In genomic region chr2:3703741-3704355, GRCh38 we compare ENCODE assay signal across 23 cellular contexts. TPM values are rescaled to one million over a fixed set of nuclear protein-coding genes. Genes with fewer than 3 reads are reported as not detected.
DNase-seq lines count a peak whose midpoint lies in the region; ATAC-seq, FAIRE-seq and TF ChIP-seq lines count a peak whose summit lies in the region.
"Had no signal": no experiment of that assay in that cellular context is flagged by ENCODE, and none has a peak within 500 bp of the region (broad histone marks: within the 10 kb centered on the region; RNA-seq: fewer than 3 reads in every experiment).

No MANE protein-coding gene starts in this region.

- no peaks in the 10 kb centered on the region for H3K36me3 Mint-ChIP-seq in stimulated activated memory B cell treated with anti-CD40 and anti-IgM and Interleukin-4, amounts not matched to agents 10 μg/mL and 1 μg/mL and 100 μg/mL, for 72 hours
- H3K36me3 Mint-ChIP-seq in mesothelial cell of epicardium: peaks cover 2% of the 10 kb centered on the region
- H3K36me3 Mint-ChIP-seq: activated naive CD4-positive, alpha-beta T cell treated with anti-CD3 and anti-CD28 coated beads, Interleukin-2, amount 10 ng/mL, durations not matched to agents 7 days and 5 days; memory B cell had no signal

- H2AFZ ChIP-seq in endothelial cell of umbilical vein (ENCODE audit: low read depth, low read length): no peak overlapping the region
- H2AFZ ChIP-seq: PC-9 had no signal

- no peaks in the 10 kb centered on the region for H3K9me3 Mint-ChIP-seq in stimulated activated memory B cell treated with anti-CD40 and anti-IgM and Interleukin-4, amounts not matched to agents 10 μg/mL and 1 μg/mL and 100 μg/mL, for 72 hours
- peaks cover 10% of the 10 kb centered on the region for H3K9me3 Mint-ChIP-seq in mesothelial cell of epicardium
- H3K9me3 Mint-ChIP-seq: activated naive CD4-positive, alpha-beta T cell treated with anti-CD3 and anti-CD28 coated beads, Interleukin-2, amount 10 ng/mL, durations not matched to agents 7 days and 5 days; memory B cell had no signal

- TF ChIP-seq POLR2A in endothelial cell of umbilical vein (IDR thresholded peaks at IDR 0.05; ENCODE audit: low read depth, low read length) (no peak), esophagus squamous epithelium (IDR thresholded peaks at IDR 0.05) (no peak)

- H3K9ac ChIP-seq in endothelial cell of umbilical vein (replicated peaks; ENCODE audit: extremely low read depth, insufficient read depth, low read length): no peak overlapping the region

- H3K27me3 ChIP-seq in endothelial cell of umbilical vein (ENCODE audit: control insufficient read depth in 2 of 2, insufficient read depth in 2 of 2, low read length in 2 of 2): peaks cover 4 to 5% of the 10 kb centered on the region in 2 experiments
- peaks cover 0 to 50% (median 2%) of the 10 kb centered on the region in 4 donors for H3K27me3 ChIP-seq in esophagus squamous epithelium

- TF ChIP-seq CTCF in endothelial cell of umbilical vein (IDR thresholded peaks at IDR 0.05; ENCODE audit: extremely low read depth in 1 of 2, insufficient read depth in 1 of 2, low read depth in 1 of 2, low read length in 2 of 2): no peak
- no peak for TF ChIP-seq CTCF in esophagus squamous epithelium (IDR thresholded peaks at IDR 0.05)
- TF ChIP-seq CTCF in mesothelial cell of epicardium (IDR thresholded peaks at IDR 0.05; ENCODE audit: unreplicated experiment): no peak

- no TSS peak for BruUV-seq in endothelial cell of umbilical vein (replicated peaks; lab: Mats Ljungman, UMichigan)

- CTCF ChIA-PET in endothelial cell of umbilical vein (lab: Charles Lee): no interaction called here

- H3K4me1 ChIP-seq in endothelial cell of umbilical vein (ENCODE audit: control insufficient read depth, extremely low read depth, insufficient read depth, low read length) (no peaks in the 10 kb centered on the region), esophagus squamous epithelium (peaks cover 0 to 11% (median 6%) of the 10 kb centered on the region in 3 donors)

- H4K20me1 ChIP-seq in endothelial cell of umbilical vein (replicated peaks; ENCODE audit: control insufficient read depth, extremely low read depth, insufficient read depth, low read length): no peaks in the 10 kb centered on the region

- no peak for FAIRE-seq in endothelial cell of umbilical vein (lab: Jason Lieb, UNC)
- FAIRE-seq: HTR-8/SVneo had no signal

- no peaks in the 10 kb centered on the region for H3K36me3 ChIP-seq in endothelial cell of umbilical vein (ENCODE audit: control insufficient read depth in 2 of 2, extremely low read depth in 1 of 2, insufficient read depth in 2 of 2, low read length in 2 of 2)
- no peaks in the 10 kb centered on the region for H3K36me3 ChIP-seq in esophagus squamous epithelium
- H3K36me3 ChIP-seq: vagina had no signal

- peak; percentile 60 for ATAC-seq in stimulated activated memory B cell treated with anti-CD40 and anti-IgM and Interleukin-4, amounts not matched to agents 10 μg/mL and 1 μg/mL and 100 μg/mL, for 72 hours

- H3K27ac Mint-ChIP-seq in stimulated activated memory B cell treated with anti-CD40 and anti-IgM and Interleukin-4, amounts not matched to agents 10 μg/mL and 1 μg/mL and 100 μg/mL, for 72 hours: no peak overlapping the region
- H3K27ac Mint-ChIP-seq in mesothelial cell of epicardium: no peak overlapping the region
- H3K27ac Mint-ChIP-seq: activated naive CD4-positive, alpha-beta T cell treated with anti-CD3 and anti-CD28 coated beads, Interleukin-2, amount 10 ng/mL, durations not matched to agents 7 days and 5 days; CD14-positive monocyte; memory B cell had no signal

- WGBS in esophagus squamous epithelium, 2 donors: 4% methylated on average over 5 of the region's 75 CpGs; no CpG with 5 or more reads in 1 of the 2 donors

- H3K4me3 ChIP-seq in endothelial cell of umbilical vein (replicated peaks in 1 of 3; ENCODE audit: insufficient read depth in 1 of 3, low read depth in 1 of 3, low read length in 3 of 3) (no peak overlapping the region), esophagus squamous epithelium (peak overlapping the region in 2 of 4 donors; percentile 22 to 55)
- H3K4me3 ChIP-seq: PC-9, SK-N-MC, vagina had no signal

- no peaks in the 10 kb centered on the region for H3K79me2 ChIP-seq in endothelial cell of umbilical vein (ENCODE audit: control insufficient read depth, insufficient read depth, low read length)

- no peak overlapping the region for H3K4me3 Mint-ChIP-seq in stimulated activated memory B cell treated with anti-CD40 and anti-IgM and Interleukin-4, amounts not matched to agents 10 μg/mL and 1 μg/mL and 100 μg/mL, for 72 hours
- H3K4me3 Mint-ChIP-seq in mesothelial cell of epicardium: no peak overlapping the region
- H3K4me3 Mint-ChIP-seq: activated naive CD4-positive, alpha-beta T cell treated with anti-CD3 and anti-CD28 coated beads, Interleukin-2, amount 10 ng/mL, durations not matched to agents 7 days and 5 days; memory B cell had no signal

- H3K27ac ChIP-seq in endothelial cell of umbilical vein (ENCODE audit: insufficient read depth, low read depth, low read length) (no peak overlapping the region), esophagus squamous epithelium (no peak overlapping the region)
- H3K27ac ChIP-seq: PC-9, SK-N-MC, vagina had no signal

- H3K4me1 Mint-ChIP-seq in stimulated activated memory B cell treated with anti-CD40 and anti-IgM and Interleukin-4, amounts not matched to agents 10 μg/mL and 1 μg/mL and 100 μg/mL, for 72 hours: no peaks in the 10 kb centered on the region
- H3K4me1 Mint-ChIP-seq in mesothelial cell of epicardium: peaks cover 7% of the 10 kb centered on the region
- H3K4me1 Mint-ChIP-seq: activated naive CD4-positive, alpha-beta T cell treated with anti-CD3 and anti-CD28 coated beads, Interleukin-2, amount 10 ng/mL, durations not matched to agents 7 days and 5 days; CD14-positive monocyte; memory B cell had no signal

- peaks cover 45% of the 10 kb centered on the region for H3K27me3 Mint-ChIP-seq in stimulated activated memory B cell treated with anti-CD40 and anti-IgM and Interleukin-4, amounts not matched to agents 10 μg/mL and 1 μg/mL and 100 μg/mL, for 72 hours
- H3K27me3 Mint-ChIP-seq in mesothelial cell of epicardium (ENCODE audit: low read depth): peaks cover 90% of the 10 kb centered on the region

- POLR2A ChIA-PET in endothelial cell of umbilical vein (lab: Charles Lee): no interaction called here

- H3K9me1 ChIP-seq in endothelial cell of umbilical vein (replicated peaks; ENCODE audit: control insufficient read depth, extremely low read depth, insufficient read depth, low read length): no peaks in the 10 kb centered on the region

- H3K9me3 ChIP-seq in endothelial cell of umbilical vein (replicated peaks; ENCODE audit: control insufficient read depth, insufficient read depth, low read length) (no peaks in the 10 kb centered on the region), esophagus squamous epithelium (no peaks in the 10 kb centered on the region)
- H3K9me3 ChIP-seq: vagina had no signal

- no peak overlapping the region for H3K4me2 ChIP-seq in endothelial cell of umbilical vein (ENCODE audit: insufficient read depth, low read length)
- H3K4me2 ChIP-seq: PC-9 had no signal

- dilution Hi-C loops in endothelial cell of umbilical vein (cut with MboI; ENCODE audit: extremely low pct_ligation_motif_present, low sequenced_read_pairs): no loop called here

- intact Hi-C loops in endothelial cell of umbilical vein (cut with micrococcal nuclease): no loop called here
- intact Hi-C loops in esophagus squamous epithelium (cut with DNase I): no loop called here

- DNase-seq in NCI-H748 (lab: John Stamatoyannopoulos, UW; ENCODE audit: unreplicated experiment) (peak; percentile 55), NCI-H748 treated with DMSO at 0.1 percent for 48 hours (lab: John Stamatoyannopoulos, UW) (no peak), NCI-H2171 (lab: John Stamatoyannopoulos, UW) (peak; percentile 25), endothelial cell of umbilical vein (ENCODE audit: low read depth, low spot score) (no peak), esophagus squamous epithelium (lab: John Stamatoyannopoulos, UW) (no peak), mesothelial cell of epicardium (ENCODE audit: low spot score in 2 of 2, unreplicated experiment in 2 of 2) (no peak), SW480 (ENCODE audit: low spot score) (no peak)
- DNase-seq: activated CD8-positive, alpha-beta memory T cell treated with anti-CD3 and anti-CD28 coated beads, Interleukin-2, amount 50 U/mL, for 4 hours; activated naive CD4-positive, alpha-beta T cell treated with anti-CD3 and anti-CD28 coated beads, Interleukin-2, amount 10 ng/mL, durations not matched to agents 7 days and 5 days; dermis blood vessel endothelial cell; DND-41; NCI-H1930; NCI-H526 treated with DMSO at 0.1 percent for 48 hours; PC-9; stimulated activated naive CD4-positive, alpha-beta T cell had no signal

TF ChIP-seq in endothelial cell of umbilical vein, 7 proteins besides CTCF, POLR2A, EP300 and RAD21:
- no peak for TF ChIP-seq FOS (IDR thresholded peaks at IDR 0.05; ENCODE audit: borderline replicate concordance, insufficient read depth, low read length)
- peak; percentile 40 for TF ChIP-seq EZH2 (IDR thresholded peaks at IDR 0.05; ENCODE audit: borderline replicate concordance, low read depth, low read length, severe bottlenecking)

RNA-seq across cellular contexts. Expression of gene DCDC2C, which starts 0.5 kb away (rescaled TPM):
- not detected in 2 replicates for total RNA-seq in endothelial cell of umbilical vein
- polyA plus RNA-seq in endothelial cell of umbilical vein: not detected in 2 replicates
- polyA plus RNA-seq in endothelial cell of umbilical vein (2011; cell fraction: cytosol; rRNA removed): not detected in 2 replicates
- not detected in 2 replicates for polyA plus RNA-seq in endothelial cell of umbilical vein (2011; cell fraction: nucleus; rRNA removed)
- not detected in 2 replicates for polyA plus RNA-seq in endothelial cell of umbilical vein (2012)
- not detected in 2 replicates for polyA minus RNA-seq in endothelial cell of umbilical vein
- polyA minus RNA-seq in endothelial cell of umbilical vein (2011; cell fraction: cytosol; rRNA and poly(A)+ RNA removed): not detected
- polyA minus RNA-seq in endothelial cell of umbilical vein (2011; cell fraction: nucleus; rRNA and poly(A)+ RNA removed): not detected in 2 replicates
- not detected for total RNA-seq in esophagus squamous epithelium
- total RNA-seq in mesothelial cell of epicardium: not detected in 3 replicates
- total RNA-seq: M059J, PC-9, pulmonary artery endothelial cell, vagina had no signal
- polyA plus RNA-seq: CD14-positive monocyte had no signal

RNA-seq across cellular contexts. Expression of gene ALLC, which starts 45.8 kb away (rescaled TPM):
- total RNA-seq in endothelial cell of umbilical vein (not detected in 2 replicates), esophagus squamous epithelium (not detected), mesothelial cell of epicardium (not detected in 3 replicates)
- not detected in 2 replicates for polyA plus RNA-seq in endothelial cell of umbilical vein
- not detected in 2 replicates for polyA plus RNA-seq in endothelial cell of umbilical vein (2011; cell fraction: cytosol; rRNA removed)
- polyA plus RNA-seq in endothelial cell of umbilical vein (2011; cell fraction: nucleus; rRNA removed): not detected in 2 replicates
- polyA plus RNA-seq in endothelial cell of umbilical vein (2012): not detected in 2 replicates
- polyA minus RNA-seq in endothelial cell of umbilical vein: not detected in 2 replicates
- not detected for polyA minus RNA-seq in endothelial cell of umbilical vein (2011; cell fraction: cytosol; rRNA and poly(A)+ RNA removed)
- polyA minus RNA-seq in endothelial cell of umbilical vein (2011; cell fraction: nucleus; rRNA and poly(A)+ RNA removed): not detected in 2 replicates
- total RNA-seq: dermis blood vessel endothelial cell, M059J, PC-9, pulmonary artery endothelial cell, vagina had no signal
- polyA plus RNA-seq: CD14-positive monocyte had no signal

Comparison
In these comparisons a context has a peak if more than half of its experiments do, and no peak if none do; other contexts are left out.
1. DNase-seq: peak in NCI-H748 (single experiment) and NCI-H2171 (single experiment); none in NCI-H748 treated with DMSO at 0.1 percent for 48 hours (single experiment), endothelial cell of umbilical vein (single experiment), esophagus squamous epithelium (single experiment), mesothelial cell of epicardium (0 of 2) and SW480 (single experiment).